Comparison of ENCODE assay signal across 20 cellular contexts in genomic region chr12:59036341-59036740, GRCh38.
DNase-seq lines count a peak whose midpoint lies in the region; ATAC-seq, FAIRE-seq and TF ChIP-seq lines count a peak whose summit lies in the region.
"Had no signal": no experiment of that assay in that cellular context is flagged by ENCODE, and none has a peak within 500 bp of the region (broad histone marks: within the 10 kb centered on the region; RNA-seq: fewer than 3 reads in every experiment).

No MANE protein-coding gene starts in this region.

- H3K9ac ChIP-seq in smooth muscle cell (ENCODE audit: low read depth), result no peak overlapping the region

- DNase-seq in RWPE2 (ENCODE audit: low spot score) (no peak), left colon (no peak), smooth muscle cell (lab: John Stamatoyannopoulos, UW; ENCODE audit: unreplicated experiment) (no peak), left lung (no peak), tibial artery (no peak)
- DNase-seq: C1 segment of cervical spinal cord, GF-D8, MG63, NCI-H1092 treated with DMSO at 0.1 percent for 48 hours, NCI-H510A treated with DMSO at 0.1 percent for 48 hours, Peyer's patch, Right ventricle myocardium superior had no signal

- H2AFZ ChIP-seq in smooth muscle cell (ENCODE audit: low read depth), result no peak overlapping the region
- H2AFZ ChIP-seq: GM23338 had no signal

- H3K9me3 ChIP-seq in RWPE2 (ENCODE audit: severe bottlenecking) (no peaks in the 10 kb centered on the region), smooth muscle cell (replicated peaks; ENCODE audit: low read depth) (no peaks in the 10 kb centered on the region), left lung (no peaks in the 10 kb centered on the region), tibial artery (no peaks in the 10 kb centered on the region)
- H3K9me3 ChIP-seq: A549, MG63, Peyer's patch had no signal

- H3K27me3 ChIP-seq in RWPE2 (ENCODE audit: insufficient read depth, poor library complexity, severe bottlenecking), result no peaks in the 10 kb centered on the region
- H3K27me3 ChIP-seq in smooth muscle cell (ENCODE audit: low read depth), result no peaks in the 10 kb centered on the region
- no peaks in the 10 kb centered on the region for H3K27me3 ChIP-seq in left lung
- no peaks in the 10 kb centered on the region for H3K27me3 ChIP-seq in tibial artery
- H3K27me3 ChIP-seq: MG63, Peyer's patch had no signal

- ATAC-seq in RWPE2 (ENCODE audit: low read depth), result no peak
- ATAC-seq in left colon, result peak; percentile 22
- no peak for ATAC-seq in left lung
- ATAC-seq in HG03280 (IDR thresholded peaks at IDR 0.05; ENCODE audit: unreplicated experiment), result no peak
- ATAC-seq in HG02623 (IDR thresholded peaks at IDR 0.05; ENCODE audit: unreplicated experiment), result no peak
- ATAC-seq: A549, GM23338, HepG2 had no signal

- no peaks in the 10 kb centered on the region for H4K20me1 ChIP-seq in smooth muscle cell (ENCODE audit: low read depth)

- peak; percentile 91 for FAIRE-seq in endometrium (lab: Jason Lieb, UNC)
- FAIRE-seq: A549, GM12891, GM18507, HepG2 had no signal

- H3F3A ChIP-seq in smooth muscle cell (ENCODE audit: low read depth), result peaks cover 8% of the 10 kb centered on the region

- no peaks in the 10 kb centered on the region for H3K79me2 ChIP-seq in smooth muscle cell (ENCODE audit: low read depth)

- H3K27ac ChIP-seq in RWPE2 (ENCODE audit: poor library complexity, severe bottlenecking) (peak overlapping the region; percentile 45), smooth muscle cell (ENCODE audit: low read depth) (peak overlapping the region; percentile 65), left lung (no peak overlapping the region), tibial artery (no peak overlapping the region)
- H3K27ac ChIP-seq: A549 had no signal

- no peak overlapping the region for H3K4me2 ChIP-seq in smooth muscle cell
- H3K4me2 ChIP-seq: A549, GM23338 had no signal

- WGBS in smooth muscle cell (ENCODE audit: low lambda C conversion rate), result 88% methylated on average over 2 of the region's 2 CpGs

- intact Hi-C loops in left colon (cut with DNase I, micrococcal nuclease) (no loop called here), left lung (cut with DNase I) (no loop called here), tibial artery (cut with DNase I; ENCODE audit: low total_unique reads) (no loop called here)

- H3K4me1 ChIP-seq in RWPE2 (ENCODE audit: insufficient read depth, poor library complexity, severe bottlenecking), result peaks cover 27% of the 10 kb centered on the region
- peaks cover 23% of the 10 kb centered on the region for H3K4me1 ChIP-seq in smooth muscle cell (ENCODE audit: low read depth)
- H3K4me1 ChIP-seq in left lung, result no peaks in the 10 kb centered on the region
- H3K4me1 ChIP-seq in tibial artery, result peaks cover 0 to 11% (median 5%) of the 10 kb centered on the region in 4 donors
- H3K4me1 ChIP-seq: Peyer's patch had no signal

- H3K4me3 ChIP-seq in RWPE2 (ENCODE audit: severe bottlenecking), result no peak overlapping the region
- no peak overlapping the region for H3K4me3 ChIP-seq in smooth muscle cell
- no peak overlapping the region for H3K4me3 ChIP-seq in left lung
- H3K4me3 ChIP-seq in tibial artery, result no peak overlapping the region
- H3K4me3 ChIP-seq: A549, GM23338, MG63, Peyer's patch had no signal

- no peaks in the 10 kb centered on the region for H3K36me3 ChIP-seq in RWPE2 (ENCODE audit: low read depth)
- no peaks in the 10 kb centered on the region for H3K36me3 ChIP-seq in smooth muscle cell (ENCODE audit: low read depth)
- H3K36me3 ChIP-seq in left lung, result no peaks in the 10 kb centered on the region
- no peaks in the 10 kb centered on the region for H3K36me3 ChIP-seq in tibial artery
- H3K36me3 ChIP-seq: MG63, Peyer's patch had no signal

- no peak for TF ChIP-seq CTCF in RWPE2 (IDR thresholded peaks at IDR 0.05; ENCODE audit: poor library complexity, severe bottlenecking)
- no peak for TF ChIP-seq CTCF in smooth muscle cell (IDR thresholded peaks at IDR 0.05; ENCODE audit: borderline replicate concordance, insufficient read depth, poor library complexity, severe bottlenecking)
- TF ChIP-seq CTCF in left lung (IDR thresholded peaks at IDR 0.05), result no peak
- no peak for TF ChIP-seq CTCF in tibial artery (IDR thresholded peaks at IDR 0.05)

Comparison
In these comparisons a context has a peak if more than half of its experiments do, and no peak if none do; other contexts are left out.
1. H3K27ac ChIP-seq: peak in RWPE2 (single experiment) and smooth muscle cell (single experiment); none in left lung (0 of 2) and tibial artery (0 of 2).